ENCODE assay signal across 26 cellular contexts in genomic region chr14:68266998-68267397, GRCh38.
DNase-seq lines count a peak whose midpoint lies in the region; ATAC-seq and TF ChIP-seq lines count a peak whose summit lies in the region.
"Had no signal": no experiment of that assay in that cellular context is flagged by ENCODE, and none has a peak within 500 bp of the region (broad histone marks: within the 10 kb centered on the region; RNA-seq: fewer than 3 reads in every experiment).

No MANE protein-coding gene starts in this region.

- H3K27me3 ChIP-seq in DOHH2 (ENCODE audit: control insufficient read depth, low read length): no peaks in the 10 kb centered on the region
- H3K27me3 ChIP-seq: dorsolateral prefrontal cortex, gastrocnemius medialis had no signal

- peak overlapping the region; percentile 77 for H3K4me2 ChIP-seq in DOHH2 (ENCODE audit: low read length)

- H3K79me2 ChIP-seq in DOHH2 (ENCODE audit: control insufficient read depth, low read length): peaks cover 7% of the 10 kb centered on the region; the same call in 1 of the 2 replicates

- H3K36me3 Mint-ChIP-seq in dendritic cell treated with granulocyte-macrophage colony-stimulating factor and Interleukin-4, amounts not matched to agents 40 ng/mL and 50 ng/mL, for 4 days (ENCODE audit: low read depth): peaks cover 10% of the 10 kb centered on the region
- H3K36me3 Mint-ChIP-seq in stimulated activated naive B cell treated with anti-CD40 and anti-IgM and Interleukin-4, amounts not matched to agents 10 μg/mL and 1 μg/mL and 100 μg/mL, for 72 hours: peaks cover 3 to 13% of the 10 kb centered on the region in 2 donors
- H3K36me3 Mint-ChIP-seq: immature natural killer cell, type B pancreatic cell had no signal

- no peaks in the 10 kb centered on the region for H3K9me3 ChIP-seq in DOHH2 (ENCODE audit: control insufficient read depth, insufficient read depth, low read length)
- H3K9me3 ChIP-seq: gastrocnemius medialis, prostate gland had no signal

- ATAC-seq in stimulated activated naive B cell treated with anti-CD40 and anti-IgM and Interleukin-4, amounts not matched to agents 10 μg/mL and 1 μg/mL and 100 μg/mL, for 72 hours (replicated peaks): peak; percentile 75
- ATAC-seq in HG03342 (IDR thresholded peaks at IDR 0.05; ENCODE audit: unreplicated experiment): no peak
- ATAC-seq: activated CD8-positive, alpha-beta T cell treated with anti-CD3 and anti-CD28 coated beads for 36 hours; gastrocnemius medialis; left colon had no signal

- H3F3A ChIP-seq in DOHH2 (ENCODE audit: control insufficient read depth, insufficient read depth): peaks cover 33% of the 10 kb centered on the region

- H4K20me1 ChIP-seq in DOHH2 (ENCODE audit: control insufficient read depth, insufficient read depth, low read depth, low read length): no peaks in the 10 kb centered on the region

- no peak for TF ChIP-seq CTCF in DOHH2 (IDR thresholded peaks at IDR 0.05; ENCODE audit: low read depth, low read length, poor library complexity, severe bottlenecking)

- H3K27me3 Mint-ChIP-seq in dendritic cell treated with granulocyte-macrophage colony-stimulating factor and Interleukin-4, amounts not matched to agents 40 ng/mL and 50 ng/mL, for 4 days: no peaks in the 10 kb centered on the region
- no peaks in the 10 kb centered on the region for H3K27me3 Mint-ChIP-seq in stimulated activated naive B cell treated with anti-CD40 and anti-IgM and Interleukin-4, amounts not matched to agents 10 μg/mL and 1 μg/mL and 100 μg/mL, for 72 hours
- H3K27me3 Mint-ChIP-seq: activated CD8-positive, alpha-beta T cell treated with anti-CD3 and anti-CD28 coated beads for 36 hours; central memory CD8-positive, alpha-beta T cell; type B pancreatic cell had no signal

- peaks cover 98% of the 10 kb centered on the region for H3K4me1 ChIP-seq in DOHH2 (ENCODE audit: control insufficient read depth, low read length)
- H3K4me1 ChIP-seq: prostate gland had no signal

- peak overlapping the region; percentile 95 for H3K27ac Mint-ChIP-seq in dendritic cell treated with granulocyte-macrophage colony-stimulating factor and Interleukin-4, amounts not matched to agents 40 ng/mL and 50 ng/mL, for 4 days
- peak overlapping the region; percentile 97 for H3K27ac Mint-ChIP-seq in stimulated activated naive B cell treated with anti-CD40 and anti-IgM and Interleukin-4, amounts not matched to agents 10 μg/mL and 1 μg/mL and 100 μg/mL, for 72 hours
- H3K27ac Mint-ChIP-seq: activated CD8-positive, alpha-beta T cell treated with anti-CD3 and anti-CD28 coated beads for 36 hours; type B pancreatic cell had no signal

- DNase-seq in NAMALWA (ENCODE audit: low spot score): peak; percentile 40
- peak; percentile 62 for DNase-seq in stimulated activated naive B cell treated with anti-CD40 and anti-IgM and Interleukin-4, amounts not matched to agents 10 μg/mL and 1 μg/mL and 100 μg/mL, for 72 hours
- no peak for DNase-seq in OCI-M1 (lab: John Stamatoyannopoulos, UW)
- DNase-seq in stimulated activated CD4-positive, alpha-beta T cell treated with anti-CD3 and anti-CD28 coated beads, Interleukin-2, amount 100 ng/mL, for 24 hours: no peak
- DNase-seq in activated CD4-positive, alpha-beta T cell treated with anti-CD3 and anti-CD28 coated beads, Interleukin-2, amount 50 U/mL, for 4 hours: no peak
- DNase-seq: activated CD8-positive, alpha-beta T cell treated with anti-CD3 and anti-CD28 coated beads for 36 hours; activated effector memory CD4-positive, alpha-beta T cell treated with Interleukin-2 at 50 U/mL for 16 hours; dorsolateral prefrontal cortex; EL; gastrocnemius medialis; H7; hippocampal formation; immature natural killer cell; IMR-90; left colon; mammary epithelial cell; NCI-H1092; NCI-H2029; NCI-H526 treated with DMSO at 0.1 percent for 48 hours had no signal

- no peaks in the 10 kb centered on the region for H3K9me2 ChIP-seq in DOHH2 (replicated peaks; ENCODE audit: control insufficient read depth, low read length)

- H3K4me3 ChIP-seq in DOHH2 (ENCODE audit: low read length): peak overlapping the region; percentile 60
- H3K4me3 ChIP-seq: dorsolateral prefrontal cortex, gastrocnemius medialis, prostate gland had no signal

- intact Hi-C loops in dendritic cell treated with granulocyte-macrophage colony-stimulating factor and Interleukin-4, amounts not matched to agents 40 ng/mL and 50 ng/mL, for 4 days (cut with micrococcal nuclease): loop anchor here (5.0 kb wide), 1 partner anchor 125 kb away; no protein-coding TSS in a partner anchor

- peaks cover 3% of the 10 kb centered on the region; the same call in 1 of the 2 replicates for H3K36me3 ChIP-seq in DOHH2 (ENCODE audit: control insufficient read depth, low read length)
- H3K36me3 ChIP-seq: gastrocnemius medialis, prostate gland had no signal

- H3K27ac ChIP-seq in DOHH2 (ENCODE audit: low read depth, low read length): peak overlapping the region; percentile 98
- H3K27ac ChIP-seq: C4-2B, gastrocnemius medialis, prostate gland had no signal

- H3K4me1 Mint-ChIP-seq in dendritic cell treated with granulocyte-macrophage colony-stimulating factor and Interleukin-4, amounts not matched to agents 40 ng/mL and 50 ng/mL, for 4 days (ENCODE audit: low read depth): peaks cover 66% of the 10 kb centered on the region
- H3K4me1 Mint-ChIP-seq in stimulated activated naive B cell treated with anti-CD40 and anti-IgM and Interleukin-4, amounts not matched to agents 10 μg/mL and 1 μg/mL and 100 μg/mL, for 72 hours: peaks cover 61 to 88% of the 10 kb centered on the region in 2 donors

- no peaks in the 10 kb centered on the region for H3K9me3 Mint-ChIP-seq in dendritic cell treated with granulocyte-macrophage colony-stimulating factor and Interleukin-4, amounts not matched to agents 40 ng/mL and 50 ng/mL, for 4 days
- H3K9me3 Mint-ChIP-seq in stimulated activated naive B cell treated with anti-CD40 and anti-IgM and Interleukin-4, amounts not matched to agents 10 μg/mL and 1 μg/mL and 100 μg/mL, for 72 hours: peaks cover 0 to 5% of the 10 kb centered on the region in 2 donors
- H3K9me3 Mint-ChIP-seq: activated CD8-positive, alpha-beta T cell treated with anti-CD3 and anti-CD28 coated beads for 36 hours; central memory CD8-positive, alpha-beta T cell; immature natural killer cell; type B pancreatic cell had no signal

- no peak overlapping the region for H3K4me3 Mint-ChIP-seq in dendritic cell treated with granulocyte-macrophage colony-stimulating factor and Interleukin-4, amounts not matched to agents 40 ng/mL and 50 ng/mL, for 4 days
- peak overlapping the region; percentile 1 to 23 for H3K4me3 Mint-ChIP-seq in stimulated activated naive B cell treated with anti-CD40 and anti-IgM and Interleukin-4, amounts not matched to agents 10 μg/mL and 1 μg/mL and 100 μg/mL, for 72 hours
- H3K4me3 Mint-ChIP-seq: activated CD8-positive, alpha-beta T cell treated with anti-CD3 and anti-CD28 coated beads for 36 hours; central memory CD8-positive, alpha-beta T cell; immature natural killer cell; type B pancreatic cell had no signal

Comparison
In these comparisons a context has a peak if more than half of its experiments do, and no peak if none do; other contexts are left out.
1. DNase-seq: peak in NAMALWA (single experiment) and stimulated activated naive B cell treated with anti-CD40 and anti-IgM and Interleukin-4, amounts not matched to agents 10 μg/mL and 1 μg/mL and 100 μg/mL, for 72 hours (single experiment); none in OCI-M1 (single experiment), stimulated activated CD4-positive, alpha-beta T cell treated with anti-CD3 and anti-CD28 coated beads, Interleukin-2, amount 100 ng/mL, for 24 hours (0 of 2) and activated CD4-positive, alpha-beta T cell treated with anti-CD3 and anti-CD28 coated beads, Interleukin-2, amount 50 U/mL, for 4 hours (0 of 2).